Comparison of ENCODE assay signal across 22 cellular contexts in the genomic region with DNA sequence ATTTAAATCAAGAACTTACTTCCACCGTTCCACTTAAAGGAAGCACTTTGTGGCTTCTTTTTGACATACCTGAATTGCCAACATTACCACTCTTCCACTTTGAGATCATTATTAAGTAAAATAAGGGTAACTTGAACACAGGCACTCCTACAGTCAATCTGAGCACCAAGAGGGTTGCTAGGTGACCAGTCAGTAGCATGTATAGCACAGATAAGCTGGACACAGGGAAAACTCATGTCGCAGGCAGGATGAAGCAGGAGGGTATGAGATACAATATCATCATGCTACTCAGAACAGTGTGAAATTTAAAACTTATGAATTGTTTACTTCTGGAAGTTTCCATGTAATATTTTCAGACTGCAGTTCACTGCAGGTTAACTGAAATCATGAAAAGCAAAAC. TPM values are rescaled to one million over a fixed set of nuclear protein-coding genes. Genes with fewer than 3 reads are reported as not detected.
DNase-seq lines count a peak whose midpoint lies in the region; ATAC-seq and TF ChIP-seq lines count a peak whose summit lies in the region.
"Had no signal": no experiment of that assay in that cellular context is flagged by ENCODE, and none has a peak within 500 bp of the region (broad histone marks: within the 10 kb centered on the region; RNA-seq: fewer than 3 reads in every experiment).

No MANE protein-coding gene starts in this region.

- ATAC-seq in WTC11 (no peak), HG03439 (IDR thresholded peaks at IDR 0.05; ENCODE audit: unreplicated experiment) (no peak)
- no peak for ATAC-seq in naive thymus-derived CD8-positive, alpha-beta T cell
- ATAC-seq: Right ventricle myocardium inferior had no signal

- no peaks in the 10 kb centered on the region for H3K9me3 Mint-ChIP-seq in activated CD4-positive, alpha-beta memory T cell treated with anti-CD3 and anti-CD28 coated beads for 36 hours
- no peaks in the 10 kb centered on the region for H3K9me3 Mint-ChIP-seq in activated CD4-positive, alpha-beta memory T cell treated with anti-CD3 and anti-CD28 coated beads, Interleukin-2, amount 10 ng/mL, durations not matched to agents 7 days and 5 days
- H3K9me3 Mint-ChIP-seq in MCF 10A (ENCODE audit: unreplicated experiment) (no peaks in the 10 kb centered on the region), WTC11 (no peaks in the 10 kb centered on the region), neural crest cell (no peaks in the 10 kb centered on the region)
- H3K9me3 Mint-ChIP-seq in naive thymus-derived CD8-positive, alpha-beta T cell, result no peaks in the 10 kb centered on the region

- TF ChIP-seq CTCF in MCF 10A (IDR thresholded peaks at IDR 0.05; ENCODE audit: unreplicated experiment) (no peak), breast epithelium (IDR thresholded peaks at IDR 0.05) (no peak), WTC11 (IDR thresholded peaks at IDR 0.05) (no peak), neural crest cell (conservative IDR thresholded peaks at IDR 0.05) (no peak)

- H3K27me3 Mint-ChIP-seq in activated CD4-positive, alpha-beta memory T cell treated with anti-CD3 and anti-CD28 coated beads for 36 hours, result no peaks in the 10 kb centered on the region
- H3K27me3 Mint-ChIP-seq in activated CD4-positive, alpha-beta memory T cell treated with anti-CD3 and anti-CD28 coated beads, Interleukin-2, amount 10 ng/mL, durations not matched to agents 7 days and 5 days, result no peaks in the 10 kb centered on the region
- no peaks in the 10 kb centered on the region for H3K27me3 Mint-ChIP-seq in MCF 10A (ENCODE audit: insufficient read depth, unreplicated experiment)
- H3K27me3 Mint-ChIP-seq in WTC11 (ENCODE audit: low read depth), result no peaks in the 10 kb centered on the region
- no peaks in the 10 kb centered on the region for H3K27me3 Mint-ChIP-seq in neural crest cell (ENCODE audit: low read depth)
- no peaks in the 10 kb centered on the region for H3K27me3 Mint-ChIP-seq in naive thymus-derived CD8-positive, alpha-beta T cell

- BruUV-seq in MCF 10A (replicated peaks; lab: Mats Ljungman, UMichigan), result no TSS peak

- H3K36me3 ChIP-seq in breast epithelium, result no peaks in the 10 kb centered on the region

- no peak for TF ChIP-seq POLR2A in breast epithelium (IDR thresholded peaks at IDR 0.05)

- intact Hi-C loops in activated CD4-positive, alpha-beta memory T cell treated with anti-CD3 and anti-CD28 coated beads for 36 hours (cut with micrococcal nuclease), result no loop called here
- intact Hi-C loops in MCF 10A (cut with micrococcal nuclease) (no loop called here), breast epithelium (cut with DNase I; ENCODE audit: low total_unique reads) (loop anchor here (5.0 kb wide), 1 partner anchor 361 kb away; no protein-coding TSS in a partner anchor)

- H3K27me3 ChIP-seq in breast epithelium, result no peaks in the 10 kb centered on the region
- H3K27me3 ChIP-seq: SJCRH30 had no signal

- no peak for DNase-seq in activated CD4-positive, alpha-beta memory T cell treated with anti-CD3 and anti-CD28 coated beads for 36 hours
- DNase-seq in activated CD4-positive, alpha-beta memory T cell treated with anti-CD3 and anti-CD28 coated beads, Interleukin-2, amount 10 ng/mL, durations not matched to agents 7 days and 5 days, result no peak
- DNase-seq in MCF 10A (ENCODE audit: unreplicated experiment) (no peak), breast epithelium (ENCODE audit: low spot score in 2 of 2) (no peak), WTC11 (ENCODE audit: low spot score) (no peak), neural crest cell (ENCODE audit: low read depth, low spot score) (no peak)
- no peak for DNase-seq in naive thymus-derived CD8-positive, alpha-beta T cell
- DNase-seq: 8988T, COR-L47, DMS53, GM23248, H7, NCI-H1105 treated with DMSO at 0.1 percent for 48 hours, NCI-H146, NCI-H1930, NCI-H2107, NCI-H524 treated with DMSO at 0.1 percent for 48 hours, NCI-H774, PC-9, SJCRH30 had no signal

- CTCF ChIA-PET in activated CD4-positive, alpha-beta memory T cell treated with anti-CD3 and anti-CD28 coated beads for 36 hours (lab: Charles Lee), result no interaction called here
- CTCF ChIA-PET in activated CD4-positive, alpha-beta memory T cell treated with anti-CD3 and anti-CD28 coated beads, Interleukin-2, amount 10 ng/mL, durations not matched to agents 7 days and 5 days (lab: Charles Lee), result no interaction called here
- CTCF ChIA-PET in MCF 10A (lab: Yijun Ruan, JAX), result interaction anchor here (0.6 kb wide), 2 partner anchors 165 to 446 kb away, joined by 3 read pairs; no protein-coding TSS in a partner anchor
- CTCF ChIA-PET in WTC11 (lab: Charles Lee), result interaction anchor here (0.6 kb wide), 1 partner anchor 37 kb away, joined by 6 read pairs; no protein-coding TSS in a partner anchor

- peaks cover 2% of the 10 kb centered on the region for H3K4me1 Mint-ChIP-seq in activated CD4-positive, alpha-beta memory T cell treated with anti-CD3 and anti-CD28 coated beads for 36 hours (ENCODE audit: low read depth)
- no peaks in the 10 kb centered on the region for H3K4me1 Mint-ChIP-seq in activated CD4-positive, alpha-beta memory T cell treated with anti-CD3 and anti-CD28 coated beads, Interleukin-2, amount 10 ng/mL, durations not matched to agents 7 days and 5 days
- no peaks in the 10 kb centered on the region for H3K4me1 Mint-ChIP-seq in MCF 10A (ENCODE audit: insufficient read depth, unreplicated experiment)
- no peaks in the 10 kb centered on the region for H3K4me1 Mint-ChIP-seq in WTC11
- H3K4me1 Mint-ChIP-seq in neural crest cell, result peaks cover 5% of the 10 kb centered on the region
- H3K4me1 Mint-ChIP-seq in naive thymus-derived CD8-positive, alpha-beta T cell, result peaks cover 0 to 1% (median 0%) of the 10 kb centered on the region in 4 donors

- H3K27ac Mint-ChIP-seq in activated CD4-positive, alpha-beta memory T cell treated with anti-CD3 and anti-CD28 coated beads for 36 hours, result peak overlapping the region; percentile 49
- H3K27ac Mint-ChIP-seq in activated CD4-positive, alpha-beta memory T cell treated with anti-CD3 and anti-CD28 coated beads, Interleukin-2, amount 10 ng/mL, durations not matched to agents 7 days and 5 days, result no peak overlapping the region
- peak overlapping the region; percentile 7 for H3K27ac Mint-ChIP-seq in MCF 10A (ENCODE audit: low read depth, unreplicated experiment)
- H3K27ac Mint-ChIP-seq in WTC11, result peak overlapping the region; percentile 34; the same call in 1 of the 2 replicates
- H3K27ac Mint-ChIP-seq in neural crest cell (ENCODE audit: unreplicated experiment), result peak overlapping the region; percentile 10
- H3K27ac Mint-ChIP-seq in naive thymus-derived CD8-positive, alpha-beta T cell, result peak overlapping the region in 1 of 10 donors; percentile 11

- peaks cover 46% of the 10 kb centered on the region for H3K36me3 Mint-ChIP-seq in activated CD4-positive, alpha-beta memory T cell treated with anti-CD3 and anti-CD28 coated beads for 36 hours
- H3K36me3 Mint-ChIP-seq in activated CD4-positive, alpha-beta memory T cell treated with anti-CD3 and anti-CD28 coated beads, Interleukin-2, amount 10 ng/mL, durations not matched to agents 7 days and 5 days (ENCODE audit: low read depth), result peaks cover 58% of the 10 kb centered on the region
- H3K36me3 Mint-ChIP-seq in MCF 10A (ENCODE audit: insufficient read depth, unreplicated experiment) (peaks cover 92% of the 10 kb centered on the region), WTC11 (peaks cover 62% of the 10 kb centered on the region), neural crest cell (ENCODE audit: low read depth) (peaks cover 16% of the 10 kb centered on the region)
- peaks cover 0 to 98% (median 20%) of the 10 kb centered on the region in 3 donors for H3K36me3 Mint-ChIP-seq in naive thymus-derived CD8-positive, alpha-beta T cell

- H3K27ac ChIP-seq in breast epithelium, result no peak overlapping the region
- H3K27ac ChIP-seq: GM23248, PC-9, SJCRH30 had no signal

- no peak overlapping the region for H3K4me3 ChIP-seq in breast epithelium
- H3K4me3 ChIP-seq: GM23248, PC-9, SJCRH30 had no signal

- H3K4me3 Mint-ChIP-seq in activated CD4-positive, alpha-beta memory T cell treated with anti-CD3 and anti-CD28 coated beads for 36 hours, result no peak overlapping the region
- H3K4me3 Mint-ChIP-seq in activated CD4-positive, alpha-beta memory T cell treated with anti-CD3 and anti-CD28 coated beads, Interleukin-2, amount 10 ng/mL, durations not matched to agents 7 days and 5 days, result no peak overlapping the region
- H3K4me3 Mint-ChIP-seq in MCF 10A (ENCODE audit: unreplicated experiment) (no peak overlapping the region), WTC11 (no peak overlapping the region), neural crest cell (no peak overlapping the region)
- no peak overlapping the region for H3K4me3 Mint-ChIP-seq in naive thymus-derived CD8-positive, alpha-beta T cell

- POLR2A ChIA-PET in activated CD4-positive, alpha-beta memory T cell treated with anti-CD3 and anti-CD28 coated beads for 36 hours (lab: Charles Lee), result no interaction called here
- POLR2A ChIA-PET in activated CD4-positive, alpha-beta memory T cell treated with anti-CD3 and anti-CD28 coated beads, Interleukin-2, amount 10 ng/mL, durations not matched to agents 7 days and 5 days (lab: Charles Lee), result no interaction called here
- POLR2A ChIA-PET in MCF 10A (lab: Yijun Ruan, JAX), result no interaction called here
- POLR2A ChIA-PET in WTC11 (lab: Charles Lee), result no interaction called here
- POLR2A ChIA-PET in naive thymus-derived CD8-positive, alpha-beta T cell (lab: Charles Lee), result no interaction called here

- no peaks in the 10 kb centered on the region for H3K9me3 ChIP-seq in breast epithelium
- H3K9me3 ChIP-seq: SJCRH30 had no signal

- H3K4me1 ChIP-seq in breast epithelium, result no peaks in the 10 kb centered on the region
- H3K4me1 ChIP-seq: SJCRH30 had no signal

RNA-seq across cellular contexts. Expression of gene RAP1GAP, which starts 47.0 kb away (rescaled TPM):
- total RNA-seq in activated CD4-positive, alpha-beta memory T cell treated with anti-CD3 and anti-CD28 coated beads for 36 hours, result 1 to 10 TPM; 1.1 to 1.7 TPM
- total RNA-seq in activated CD4-positive, alpha-beta memory T cell treated with anti-CD3 and anti-CD28 coated beads, Interleukin-2, amount 10 ng/mL, durations not matched to agents 7 days and 5 days, result under 1 TPM in 1 of 2 experiments, not detected in 1; 0.15 TPM
- total RNA-seq in MCF 10A (2022), result 0.22 TPM in 1 of 2 replicates, not detected in the other
- total RNA-seq in breast epithelium, result 1 to 10 TPM in 2 of 3 donors, under 1 TPM in 1; 0.32 to 7.2 (median 6.0) TPM
- 7.6 to 9.9 TPM (median 9.7 TPM) in 3 replicates for total RNA-seq in WTC11 (2021)
- total RNA-seq in neural crest cell, result 5.3 and 7.4 TPM in 2 replicates
- under 1 TPM; 0.49 to 0.60 TPM for total RNA-seq in naive thymus-derived CD8-positive, alpha-beta T cell
- polyA plus RNA-seq in naive thymus-derived CD8-positive, alpha-beta T cell, result not detected

Comparison
In these comparisons a context has a peak if more than half of its experiments do, and no peak if none do; other contexts are left out.
1. CTCF ChIA-PET loops: an anchor here in MCF 10A (0.6 kb wide) and WTC11 (0.6 kb wide); none called in activated CD4-positive, alpha-beta memory T cell treated with anti-CD3 and anti-CD28 coated beads for 36 hours and activated CD4-positive, alpha-beta memory T cell treated with anti-CD3 and anti-CD28 coated beads, Interleukin-2, amount 10 ng/mL, durations not matched to agents 7 days and 5 days.